In genomic region chr1:12167493-12168429, GRCh38 we compare ENCODE assay signal across 1 cellular context.
TF ChIP-seq lines count a peak whose summit lies in the region.

No MANE protein-coding gene starts in this region.

TF ChIP-seq in HEK293, 187 proteins besides CTCF, POLR2A, EP300 and RAD21 (continued from another document):
- TF ChIP-seq, protein P1, sequence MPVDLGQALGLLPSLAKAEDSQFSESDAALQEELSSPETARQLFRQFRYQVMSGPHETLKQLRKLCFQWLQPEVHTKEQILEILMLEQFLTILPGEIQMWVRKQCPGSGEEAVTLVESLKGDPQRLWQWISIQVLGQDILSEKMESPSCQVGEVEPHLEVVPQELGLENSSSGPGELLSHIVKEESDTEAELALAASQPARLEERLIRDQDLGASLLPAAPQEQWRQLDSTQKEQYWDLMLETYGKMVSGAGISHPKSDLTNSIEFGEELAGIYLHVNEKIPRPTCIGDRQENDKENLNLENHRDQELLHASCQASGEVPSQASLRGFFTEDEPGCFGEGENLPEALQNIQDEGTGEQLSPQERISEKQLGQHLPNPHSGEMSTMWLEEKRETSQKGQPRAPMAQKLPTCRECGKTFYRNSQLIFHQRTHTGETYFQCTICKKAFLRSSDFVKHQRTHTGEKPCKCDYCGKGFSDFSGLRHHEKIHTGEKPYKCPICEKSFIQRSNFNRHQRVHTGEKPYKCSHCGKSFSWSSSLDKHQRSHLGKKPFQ (tag by site-specific recombination; IDR thresholded peaks at IDR 0.05) = no peak
- TF ChIP-seq ZNF335 (tag by site-specific recombination; conservative IDR thresholded peaks at IDR 0.05) = no peak
- no peak for TF ChIP-seq ZNF174 (tag by site-specific recombination; IDR thresholded peaks at IDR 0.05)
- TF ChIP-seq KLF8 (tag by site-specific recombination; IDR thresholded peaks at IDR 0.05) = no peak
- no peak for TF ChIP-seq ZNF558 (tag by site-specific recombination; IDR thresholded peaks at IDR 0.05)
- TF ChIP-seq ZNF596 (tag by site-specific recombination; IDR thresholded peaks at IDR 0.05) = no peak
- TF ChIP-seq ZIC2 (tag by site-specific recombination; IDR thresholded peaks at IDR 0.05) = no peak
- no peak for TF ChIP-seq ZNF214 (tag by site-specific recombination; IDR thresholded peaks at IDR 0.05; ENCODE audit: borderline replicate concordance)
- TF ChIP-seq BCL6B (tag by site-specific recombination; IDR thresholded peaks at IDR 0.05) = no peak
- no peak for TF ChIP-seq ZNF776 (tag by site-specific recombination; IDR thresholded peaks at IDR 0.05; ENCODE audit: borderline replicate concordance)
- TF ChIP-seq, protein P2, sequence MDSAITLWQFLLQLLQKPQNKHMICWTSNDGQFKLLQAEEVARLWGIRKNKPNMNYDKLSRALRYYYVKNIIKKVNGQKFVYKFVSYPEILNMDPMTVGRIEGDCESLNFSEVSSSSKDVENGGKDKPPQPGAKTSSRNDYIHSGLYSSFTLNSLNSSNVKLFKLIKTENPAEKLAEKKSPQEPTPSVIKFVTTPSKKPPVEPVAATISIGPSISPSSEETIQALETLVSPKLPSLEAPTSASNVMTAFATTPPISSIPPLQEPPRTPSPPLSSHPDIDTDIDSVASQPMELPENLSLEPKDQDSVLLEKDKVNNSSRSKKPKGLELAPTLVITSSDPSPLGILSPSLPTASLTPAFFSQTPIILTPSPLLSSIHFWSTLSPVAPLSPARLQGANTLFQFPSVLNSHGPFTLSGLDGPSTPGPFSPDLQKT (IDR thresholded peaks at IDR 0.05; ENCODE audit: borderline replicate concordance, low read depth, low read length) = no peak
- TF ChIP-seq SP3 (tag by site-specific recombination; IDR thresholded peaks at IDR 0.05) = no peak
- peak; percentile 51 for TF ChIP-seq SCRT2 (tag by site-specific recombination; IDR thresholded peaks at IDR 0.05)
- no peak for TF ChIP-seq ZNF169 (tag by site-specific recombination; IDR thresholded peaks at IDR 0.05)
- TF ChIP-seq, protein P3, sequence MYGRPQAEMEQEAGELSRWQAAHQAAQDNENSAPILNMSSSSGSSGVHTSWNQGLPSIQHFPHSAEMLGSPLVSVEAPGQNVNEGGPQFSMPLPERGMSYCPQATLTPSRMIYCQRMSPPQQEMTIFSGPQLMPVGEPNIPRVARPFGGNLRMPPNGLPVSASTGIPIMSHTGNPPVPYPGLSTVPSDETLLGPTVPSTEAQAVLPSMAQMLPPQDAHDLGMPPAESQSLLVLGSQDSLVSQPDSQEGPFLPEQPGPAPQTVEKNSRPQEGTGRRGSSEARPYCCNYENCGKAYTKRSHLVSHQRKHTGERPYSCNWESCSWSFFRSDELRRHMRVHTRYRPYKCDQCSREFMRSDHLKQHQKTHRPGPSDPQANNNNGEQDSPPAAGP (tag by site-specific recombination; IDR thresholded peaks at IDR 0.05) = no peak
- no peak for TF ChIP-seq ZNF184 (tag by site-specific recombination; IDR thresholded peaks at IDR 0.05)
- no peak for TF ChIP-seq ZNF133 (tag by site-specific recombination; IDR thresholded peaks at IDR 0.05)
- no peak for TF ChIP-seq ZNF155 (tag by site-specific recombination; IDR thresholded peaks at IDR 0.05)
- no peak for TF ChIP-seq SCRT1 (tag by site-specific recombination; IDR thresholded peaks at IDR 0.05; ENCODE audit: borderline replicate concordance)
TF ChIP-seq in HEK293: peak in this region for 3.
